Comparison of ENCODE assay signal across 1 cellular context in genomic region chr1:40532062-40532389, GRCh38.
TF ChIP-seq lines count a peak whose summit lies in the region.

No MANE protein-coding gene starts in this region.

TF ChIP-seq in HEK293, 187 proteins besides CTCF, POLR2A, EP300 and RAD21 (continued from another document):
- TF ChIP-seq, protein P1, sequence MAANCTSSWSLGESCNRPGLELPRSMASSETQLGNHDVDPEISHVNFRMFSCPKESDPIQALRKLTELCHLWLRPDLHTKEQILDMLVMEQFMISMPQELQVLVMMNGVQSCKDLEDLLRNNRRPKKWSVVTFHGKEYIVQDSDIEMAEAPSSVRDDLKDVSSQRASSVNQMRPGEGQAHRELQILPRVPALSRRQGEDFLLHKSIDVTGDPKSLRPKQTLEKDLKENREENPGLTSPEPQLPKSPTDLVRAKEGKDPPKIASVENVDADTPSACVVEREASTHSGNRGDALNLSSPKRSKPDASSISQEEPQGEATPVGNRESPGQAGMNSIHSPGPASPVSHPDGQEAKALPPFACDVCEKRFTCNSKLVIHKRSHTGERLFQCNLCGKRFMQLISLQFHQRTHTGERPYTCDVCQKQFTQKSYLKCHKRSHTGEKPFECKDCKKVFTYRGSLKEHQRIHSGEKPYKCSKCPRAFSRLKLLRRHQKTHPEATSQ (tag by site-specific recombination; IDR thresholded peaks at IDR 0.05) = no peak
- 0 out of 2 replicates have a peak, but pooled peaks have one; percentile 21 for TF ChIP-seq ZBTB48 (tag by site-specific recombination; IDR thresholded peaks at IDR 0.05)
